2 cellular contexts compared by ENCODE assay signal in the genomic region with DNA sequence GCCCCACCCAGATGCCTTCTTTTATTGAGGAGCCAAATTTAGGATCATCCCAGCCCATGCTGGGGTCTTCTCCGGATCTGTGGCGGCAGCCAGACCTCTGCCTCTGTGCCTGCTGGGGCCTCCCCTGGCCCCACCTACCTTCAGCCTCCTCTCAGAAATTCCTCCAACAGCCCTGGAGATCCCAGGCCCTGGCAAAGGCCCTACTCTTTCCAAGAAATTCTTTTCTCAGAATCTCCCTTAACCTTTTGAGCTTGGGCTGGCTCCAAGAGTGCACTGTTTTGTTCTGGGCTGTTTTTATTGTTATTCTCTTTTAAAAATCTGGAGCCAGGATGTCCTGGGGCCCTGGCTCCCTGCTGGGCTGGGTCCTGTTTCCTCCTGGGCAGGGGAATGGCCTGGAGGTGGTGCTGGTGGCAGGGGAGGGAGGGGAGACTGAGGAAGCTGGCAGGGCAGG.
TF ChIP-seq lines count a peak whose summit lies in the region.

No MANE protein-coding gene starts in this region.

TF ChIP-seq in liver, 16 proteins besides CTCF, POLR2A, EP300 and RAD21:
- TF ChIP-seq SP1 (IDR thresholded peaks at IDR 0.05) (peak; percentile 21), NR2F2 (IDR thresholded peaks at IDR 0.05) (peak; percentile 95)
- TF ChIP-seq, protein P1, sequence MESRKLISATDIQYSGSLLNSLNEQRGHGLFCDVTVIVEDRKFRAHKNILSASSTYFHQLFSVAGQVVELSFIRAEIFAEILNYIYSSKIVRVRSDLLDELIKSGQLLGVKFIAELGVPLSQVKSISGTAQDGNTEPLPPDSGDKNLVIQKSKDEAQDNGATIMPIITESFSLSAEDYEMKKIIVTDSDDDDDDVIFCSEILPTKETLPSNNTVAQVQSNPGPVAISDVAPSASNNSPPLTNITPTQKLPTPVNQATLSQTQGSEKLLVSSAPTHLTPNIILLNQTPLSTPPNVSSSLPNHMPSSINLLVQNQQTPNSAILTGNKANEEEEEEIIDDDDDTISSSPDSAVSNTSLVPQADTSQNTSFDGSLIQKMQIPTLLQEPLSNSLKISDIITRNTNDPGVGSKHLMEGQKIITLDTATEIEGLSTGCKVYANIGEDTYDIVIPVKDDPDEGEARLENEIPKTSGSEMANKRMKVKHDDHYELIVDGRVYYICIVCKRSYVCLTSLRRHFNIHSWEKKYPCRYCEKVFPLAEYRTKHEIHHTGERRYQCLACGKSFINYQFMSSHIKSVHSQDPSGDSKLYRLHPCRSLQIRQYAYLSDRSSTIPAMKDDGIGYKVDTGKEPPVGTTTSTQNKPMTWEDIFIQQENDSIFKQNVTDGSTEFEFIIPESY (IDR thresholded peaks at IDR 0.05) = no peak

TF ChIP-seq in HepG2, 621 proteins besides CTCF, POLR2A, EP300 and RAD21:
- no peak for TF ChIP-seq ZNF7 (CRISPR knock-in tag; IDR thresholded peaks at IDR 0.05)
- no peak for TF ChIP-seq ZFAT (CRISPR knock-in tag; conservative IDR thresholded peaks at IDR 0.05)
- TF ChIP-seq ZNF703 (CRISPR knock-in tag; IDR thresholded peaks at IDR 0.05; ENCODE audit: borderline replicate concordance) = no peak
- TF ChIP-seq SNAI1 (CRISPR knock-in tag; IDR thresholded peaks at IDR 0.05; ENCODE audit: borderline replicate concordance) = no peak
- TF ChIP-seq TP53 (CRISPR knock-in tag; conservative IDR thresholded peaks at IDR 0.05) = no peak
- no peak for TF ChIP-seq MAZ (IDR thresholded peaks at IDR 0.05; ENCODE audit: borderline replicate concordance, low read depth, low read length)
- TF ChIP-seq MAZ (CRISPR knock-in tag; IDR thresholded peaks at IDR 0.05; ENCODE audit: low read depth) = no peak
- TF ChIP-seq KDM5B (CRISPR knock-in tag; IDR thresholded peaks at IDR 0.05; ENCODE audit: borderline replicate concordance) = no peak
